Comparison of ENCODE assay signal across 1 cellular context in genomic region chr17:40094874-40095273, GRCh38.
TF ChIP-seq lines count a peak whose summit lies in the region.

No MANE protein-coding gene starts in this region.

TF ChIP-seq in IMR-90, 13 proteins besides CTCF, POLR2A, EP300 and RAD21:
- TF ChIP-seq FOS (IDR thresholded peaks at IDR 0.05; ENCODE audit: low read depth, low read length) (no peak), MAFK (IDR thresholded peaks at IDR 0.05; ENCODE audit: low read depth, low read length) (no peak), MAZ (IDR thresholded peaks at IDR 0.05; ENCODE audit: borderline replicate concordance, low read depth, low read length) (no peak), SMC3 (IDR thresholded peaks at IDR 0.05; ENCODE audit: low read depth, low read length) (no peak), CEBPB (IDR thresholded peaks at IDR 0.05; ENCODE audit: low read depth, low read length) (no peak), BHLHE40 (IDR thresholded peaks at IDR 0.05; ENCODE audit: low read depth, low read length) (no peak), CHD1 (IDR thresholded peaks at IDR 0.05; ENCODE audit: low read depth, low read length) (no peak), RCOR1 (IDR thresholded peaks at IDR 0.05; ENCODE audit: insufficient replicate concordance, low read length) (no peak), NFE2L2 (IDR thresholded peaks at IDR 0.05; ENCODE audit: low read depth, low read length) (no peak), MXI1 (IDR thresholded peaks at IDR 0.05; ENCODE audit: borderline replicate concordance, low read depth, low read length) (no peak), ELK1 (IDR thresholded peaks at IDR 0.05; ENCODE audit: borderline replicate concordance, low read depth, low read length) (no peak), RFX5 (IDR thresholded peaks at IDR 0.05; ENCODE audit: low read depth, low read length) (no peak)
- TF ChIP-seq, protein P1, sequence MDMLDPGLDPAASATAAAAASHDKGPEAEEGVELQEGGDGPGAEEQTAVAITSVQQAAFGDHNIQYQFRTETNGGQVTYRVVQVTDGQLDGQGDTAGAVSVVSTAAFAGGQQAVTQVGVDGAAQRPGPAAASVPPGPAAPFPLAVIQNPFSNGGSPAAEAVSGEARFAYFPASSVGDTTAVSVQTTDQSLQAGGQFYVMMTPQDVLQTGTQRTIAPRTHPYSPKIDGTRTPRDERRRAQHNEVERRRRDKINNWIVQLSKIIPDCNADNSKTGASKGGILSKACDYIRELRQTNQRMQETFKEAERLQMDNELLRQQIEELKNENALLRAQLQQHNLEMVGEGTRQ (IDR thresholded peaks at IDR 0.05; ENCODE audit: low read depth, low read length), result no peak
